ENCODE assay signal across 1 cellular context in the genomic region with DNA sequence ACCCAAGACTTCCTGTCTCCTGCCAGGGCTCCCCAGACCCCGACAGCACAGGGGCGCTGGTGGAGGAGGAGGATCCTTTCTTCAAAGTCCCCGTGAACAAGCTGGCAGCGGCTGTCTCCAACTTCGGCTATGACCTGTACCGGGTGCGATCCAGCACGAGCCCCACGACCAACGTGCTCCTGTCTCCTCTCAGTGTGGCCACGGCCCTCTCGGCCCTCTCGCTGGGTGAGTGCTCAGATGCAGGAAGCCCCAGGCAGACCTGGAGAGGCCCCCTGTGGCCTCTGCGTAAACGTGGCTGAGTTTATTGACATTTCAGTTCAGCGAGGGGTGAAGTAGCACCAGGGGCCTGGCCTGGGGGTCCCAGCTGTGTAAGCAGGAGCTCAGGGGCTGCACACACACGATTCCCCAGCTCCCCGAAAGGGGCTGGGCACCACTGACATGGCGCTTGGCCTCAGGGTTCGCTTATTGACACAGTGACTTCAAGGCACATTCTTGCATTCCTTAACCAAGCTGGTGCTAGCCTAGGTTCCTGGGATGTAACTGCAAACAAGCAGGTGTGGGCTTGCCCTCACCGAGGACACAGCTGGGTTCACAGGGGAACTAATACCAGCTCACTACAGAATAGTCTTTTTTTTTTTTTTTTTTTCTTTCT.
TF ChIP-seq lines count a peak whose summit lies in the region.

No MANE protein-coding gene starts in this region.

TF ChIP-seq in HepG2, 621 proteins besides CTCF, POLR2A, EP300 and RAD21 (continued from another document and continues in another):
- TF ChIP-seq, protein P1, sequence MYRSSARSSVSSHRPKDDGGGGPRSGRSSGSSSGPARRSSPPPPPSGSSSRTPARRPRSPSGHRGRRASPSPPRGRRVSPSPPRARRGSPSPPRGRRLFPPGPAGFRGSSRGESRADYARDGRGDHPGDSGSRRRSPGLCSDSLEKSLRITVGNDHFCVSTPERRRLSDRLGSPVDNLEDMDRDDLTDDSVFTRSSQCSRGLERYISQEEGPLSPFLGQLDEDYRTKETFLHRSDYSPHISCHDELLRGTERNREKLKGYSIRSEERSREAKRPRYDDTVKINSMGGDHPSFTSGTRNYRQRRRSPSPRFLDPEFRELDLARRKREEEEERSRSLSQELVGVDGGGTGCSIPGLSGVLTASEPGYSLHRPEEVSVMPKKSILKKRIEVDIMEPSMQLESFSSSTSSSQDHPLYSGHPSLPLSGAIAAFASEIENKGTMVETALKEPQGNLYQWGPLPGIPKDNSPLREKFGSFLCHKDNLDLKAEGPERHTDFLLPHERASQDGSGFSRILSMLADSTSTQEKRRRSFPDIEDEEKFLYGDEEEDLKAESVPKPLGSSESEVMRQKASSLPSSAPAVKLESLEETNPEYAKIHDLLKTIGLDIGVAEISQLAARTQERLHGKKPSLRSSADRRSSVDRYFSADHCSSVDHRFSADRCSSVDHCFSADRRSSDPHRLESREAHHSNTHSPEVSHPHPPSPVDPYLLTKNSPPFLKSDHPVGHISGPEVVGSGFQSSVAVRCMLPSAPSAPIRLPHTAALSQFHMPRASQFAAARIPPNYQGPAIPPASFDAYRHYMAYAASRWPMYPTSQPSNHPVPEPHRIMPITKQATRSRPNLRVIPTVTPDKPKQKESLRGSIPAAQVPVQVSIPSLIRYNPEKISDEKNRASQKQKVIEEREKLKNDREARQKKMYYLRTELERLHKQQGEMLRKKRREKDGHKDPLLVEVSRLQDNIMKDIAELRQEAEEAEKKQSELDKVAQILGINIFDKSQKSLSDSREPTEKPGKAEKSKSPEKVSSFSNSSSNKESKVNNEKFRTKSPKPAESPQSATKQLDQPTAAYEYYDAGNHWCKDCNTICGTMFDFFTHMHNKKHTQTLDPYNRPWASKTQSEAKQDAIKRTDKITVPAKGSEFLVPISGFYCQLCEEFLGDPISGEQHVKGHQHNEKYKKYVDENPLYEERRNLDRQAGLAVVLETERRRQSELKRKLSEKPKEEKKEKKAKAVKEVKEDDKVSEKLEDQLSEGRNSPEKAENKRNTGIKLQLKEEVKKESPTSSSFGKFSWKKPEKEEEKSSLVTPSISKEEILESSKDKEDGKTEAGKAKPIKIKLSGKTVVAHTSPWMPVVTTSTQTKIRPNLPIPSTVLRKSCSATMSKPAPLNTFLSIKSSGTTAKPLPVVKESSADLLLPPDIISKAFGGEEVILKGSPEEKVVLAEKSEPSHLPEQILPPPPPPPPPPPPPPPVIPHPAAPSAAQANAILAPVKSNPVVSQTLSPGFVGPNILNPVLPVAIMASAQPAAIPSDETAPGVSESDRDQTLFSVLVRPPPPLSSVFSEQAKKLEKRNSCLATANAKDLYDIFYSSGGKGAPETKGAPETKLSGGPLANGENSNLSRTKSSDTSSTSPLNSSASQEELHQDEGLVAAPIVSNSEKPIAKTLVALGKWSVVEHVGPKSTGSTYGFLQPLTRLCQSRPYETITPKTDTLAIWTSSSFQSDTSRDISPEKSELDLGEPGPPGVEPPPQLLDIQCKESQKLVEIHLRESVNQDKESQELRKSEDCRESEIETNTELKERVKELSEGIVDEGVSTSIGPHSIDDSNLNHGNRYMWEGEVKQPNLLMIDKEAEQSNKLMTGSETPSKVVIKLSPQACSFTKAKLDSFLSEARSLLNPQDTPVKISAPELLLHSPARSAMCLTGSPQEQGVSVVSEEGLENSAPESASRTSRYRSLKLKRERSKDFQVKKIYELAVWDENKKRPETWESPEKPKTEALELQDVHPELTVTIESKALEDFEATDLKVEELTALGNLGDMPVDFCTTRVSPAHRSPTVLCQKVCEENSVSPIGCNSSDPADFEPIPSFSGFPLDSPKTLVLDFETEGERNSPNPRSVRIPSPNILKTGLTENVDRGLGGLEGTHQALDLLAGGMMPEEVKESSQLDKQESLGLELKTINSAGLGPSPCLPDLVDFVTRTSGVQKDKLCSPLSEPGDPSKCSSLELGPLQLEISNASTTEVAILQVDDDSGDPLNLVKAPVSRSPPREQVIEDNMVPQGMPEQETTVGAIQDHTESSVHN (CRISPR knock-in tag; IDR thresholded peaks at IDR 0.05): no peak
- TF ChIP-seq ZNF510 (CRISPR knock-in tag; IDR thresholded peaks at IDR 0.05; ENCODE audit: low read depth): no peak
- TF ChIP-seq THAP11 (CRISPR knock-in tag; IDR thresholded peaks at IDR 0.05): peak; percentile 55; the same call in 1 of the 2 replicates
- TF ChIP-seq NR2C2 (CRISPR knock-in tag; IDR thresholded peaks at IDR 0.05; ENCODE audit: borderline replicate concordance): no peak
- TF ChIP-seq ZNF766 (CRISPR knock-in tag; IDR thresholded peaks at IDR 0.05; ENCODE audit: borderline replicate concordance): no peak
- TF ChIP-seq, protein P2, sequence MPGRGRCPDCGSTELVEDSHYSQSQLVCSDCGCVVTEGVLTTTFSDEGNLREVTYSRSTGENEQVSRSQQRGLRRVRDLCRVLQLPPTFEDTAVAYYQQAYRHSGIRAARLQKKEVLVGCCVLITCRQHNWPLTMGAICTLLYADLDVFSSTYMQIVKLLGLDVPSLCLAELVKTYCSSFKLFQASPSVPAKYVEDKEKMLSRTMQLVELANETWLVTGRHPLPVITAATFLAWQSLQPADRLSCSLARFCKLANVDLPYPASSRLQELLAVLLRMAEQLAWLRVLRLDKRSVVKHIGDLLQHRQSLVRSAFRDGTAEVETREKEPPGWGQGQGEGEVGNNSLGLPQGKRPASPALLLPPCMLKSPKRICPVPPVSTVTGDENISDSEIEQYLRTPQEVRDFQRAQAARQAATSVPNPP (CRISPR knock-in tag; IDR thresholded peaks at IDR 0.05): no peak
- peak; percentile 66 for TF ChIP-seq NR2F6 (IDR thresholded peaks at IDR 0.05)
- peak; percentile 50; the same call in 1 of the 2 replicates for TF ChIP-seq NR2F6 (CRISPR knock-in tag; IDR thresholded peaks at IDR 0.05)
- TF ChIP-seq ZNF335 (CRISPR knock-in tag; IDR thresholded peaks at IDR 0.05): no peak
- TF ChIP-seq AKNA (CRISPR knock-in tag; IDR thresholded peaks at IDR 0.05; ENCODE audit: borderline replicate concordance): no peak
- TF ChIP-seq ZNF605 (CRISPR knock-in tag; IDR thresholded peaks at IDR 0.05): peak; percentile 55; the same call in 1 of the 2 replicates
- peak; percentile 69 for TF ChIP-seq NCOA2 (CRISPR knock-in tag; IDR thresholded peaks at IDR 0.05)
- TF ChIP-seq SNAPC4 (CRISPR knock-in tag; IDR thresholded peaks at IDR 0.05): no peak
- TF ChIP-seq BCL6 (CRISPR knock-in tag; IDR thresholded peaks at IDR 0.05): peak; percentile 88
- TF ChIP-seq, protein P3, sequence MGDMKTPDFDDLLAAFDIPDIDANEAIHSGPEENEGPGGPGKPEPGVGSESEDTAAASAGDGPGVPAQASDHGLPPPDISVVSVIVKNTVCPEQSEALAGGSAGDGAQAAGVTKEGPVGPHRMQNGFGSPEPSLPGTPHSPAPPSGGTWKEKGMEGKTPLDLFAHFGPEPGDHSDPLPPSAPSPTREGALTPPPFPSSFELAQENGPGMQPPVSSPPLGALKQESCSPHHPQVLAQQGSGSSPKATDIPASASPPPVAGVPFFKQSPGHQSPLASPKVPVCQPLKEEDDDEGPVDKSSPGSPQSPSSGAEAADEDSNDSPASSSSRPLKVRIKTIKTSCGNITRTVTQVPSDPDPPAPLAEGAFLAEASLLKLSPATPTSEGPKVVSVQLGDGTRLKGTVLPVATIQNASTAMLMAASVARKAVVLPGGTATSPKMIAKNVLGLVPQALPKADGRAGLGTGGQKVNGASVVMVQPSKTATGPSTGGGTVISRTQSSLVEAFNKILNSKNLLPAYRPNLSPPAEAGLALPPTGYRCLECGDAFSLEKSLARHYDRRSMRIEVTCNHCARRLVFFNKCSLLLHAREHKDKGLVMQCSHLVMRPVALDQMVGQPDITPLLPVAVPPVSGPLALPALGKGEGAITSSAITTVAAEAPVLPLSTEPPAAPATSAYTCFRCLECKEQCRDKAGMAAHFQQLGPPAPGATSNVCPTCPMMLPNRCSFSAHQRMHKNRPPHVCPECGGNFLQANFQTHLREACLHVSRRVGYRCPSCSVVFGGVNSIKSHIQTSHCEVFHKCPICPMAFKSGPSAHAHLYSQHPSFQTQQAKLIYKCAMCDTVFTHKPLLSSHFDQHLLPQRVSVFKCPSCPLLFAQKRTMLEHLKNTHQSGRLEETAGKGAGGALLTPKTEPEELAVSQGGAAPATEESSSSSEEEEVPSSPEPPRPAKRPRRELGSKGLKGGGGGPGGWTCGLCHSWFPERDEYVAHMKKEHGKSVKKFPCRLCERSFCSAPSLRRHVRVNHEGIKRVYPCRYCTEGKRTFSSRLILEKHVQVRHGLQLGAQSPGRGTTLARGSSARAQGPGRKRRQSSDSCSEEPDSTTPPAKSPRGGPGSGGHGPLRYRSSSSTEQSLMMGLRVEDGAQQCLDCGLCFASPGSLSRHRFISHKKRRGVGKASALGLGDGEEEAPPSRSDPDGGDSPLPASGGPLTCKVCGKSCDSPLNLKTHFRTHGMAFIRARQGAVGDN (CRISPR knock-in tag; IDR thresholded peaks at IDR 0.05): peak; percentile 96
- 0 out of 2 replicates have a peak, but pooled peaks have one; percentile 4 for TF ChIP-seq HNF4G (IDR thresholded peaks at IDR 0.05; ENCODE audit: borderline replicate concordance, low read depth, low read length)
- no peak for TF ChIP-seq HNF4G (CRISPR knock-in tag; IDR thresholded peaks at IDR 0.05; ENCODE audit: borderline replicate concordance, low read depth)
- peak; percentile 56; the same call in 1 of the 2 replicates for TF ChIP-seq ZSCAN21 (CRISPR knock-in tag; IDR thresholded peaks at IDR 0.05; ENCODE audit: borderline replicate concordance)
- TF ChIP-seq ZNF362 (CRISPR knock-in tag; IDR thresholded peaks at IDR 0.05; ENCODE audit: borderline replicate concordance): peak; percentile 82
- no peak for TF ChIP-seq ZNF329 (CRISPR knock-in tag; IDR thresholded peaks at IDR 0.05; ENCODE audit: low read depth)
- peak; percentile 46; the same call in 1 of the 2 replicates for TF ChIP-seq YEATS4 (CRISPR knock-in tag; IDR thresholded peaks at IDR 0.05; ENCODE audit: borderline replicate concordance)
- no peak for TF ChIP-seq PHF20 (CRISPR knock-in tag; IDR thresholded peaks at IDR 0.05)
- no peak for TF ChIP-seq CENPT (CRISPR knock-in tag; IDR thresholded peaks at IDR 0.05; ENCODE audit: low read depth)
- TF ChIP-seq FOXO1 (CRISPR knock-in tag; IDR thresholded peaks at IDR 0.05): peak; percentile 74; the same call in 1 of the 2 replicates
